In genomic region chr4:4254666-4255065, GRCh38 we compare ENCODE assay signal across 18 cellular contexts. TPM values are rescaled to one million over a fixed set of nuclear protein-coding genes. Genes with fewer than 3 reads are reported as not detected.
"Had no signal": no experiment of that assay in that cellular context is flagged by ENCODE, and none has a peak within 500 bp of the region (broad histone marks: within the 10 kb centered on the region; RNA-seq: fewer than 3 reads in every experiment).

No MANE protein-coding gene starts in this region.

- H3K36me3 ChIP-seq: pancreas, SJCRH30, stomach, tibial nerve had no signal

- H3K27ac Mint-ChIP-seq: activated T-cell treated with anti-CD3 and anti-CD28 coated beads, Interleukin-2, amount 50 U/mL, for 72 hours; endodermal cell; T-helper 2 cell treated with Interferon-gamma antibody and Interleukin-4, amounts not matched to agents 5 μg/mL and 100 μg/mL, for 36 hours had no signal

- DNase-seq: activated T-cell treated with anti-CD3 and anti-CD28 coated beads, Interleukin-2, amount 50 U/mL, for 72 hours; central memory CD4-positive, alpha-beta T cell; cortex of kidney; endodermal cell; erythroblast; glutamatergic neuron; left ventricle myocardium superior; pancreas; SJCRH30; small intestine; stomach had no signal

- H3K4me1 Mint-ChIP-seq: endodermal cell had no signal

- H3K4me3 Mint-ChIP-seq: activated T-cell treated with anti-CD3 and anti-CD28 coated beads, Interleukin-2, amount 50 U/mL, for 72 hours; endodermal cell; neural crest cell; T-helper 2 cell treated with Interferon-gamma antibody and Interleukin-4, amounts not matched to agents 5 μg/mL and 100 μg/mL, for 36 hours had no signal

- H3K27me3 ChIP-seq: SJCRH30, tibial nerve had no signal

- H3K4me3 ChIP-seq: pancreas, SJCRH30, stomach, tibial nerve had no signal

- H3K4me1 ChIP-seq: pancreas had no signal

- FAIRE-seq: keratinocyte, pancreas, small intestine had no signal

- H3K27ac ChIP-seq: pancreas, SJCRH30, stomach, tibial nerve had no signal

- ATAC-seq: activated CD4-positive, CD25-positive, alpha-beta regulatory T cell treated with anti-CD3 and anti-CD28 coated beads, Interleukin-2, amount 50 U/mL, for 24 hours; activated T-cell treated with anti-CD3 and anti-CD28 coated beads, Interleukin-2, amount 50 U/mL, for 72 hours; left ventricle myocardium superior; pancreas had no signal

- H3K9me3 ChIP-seq: pancreas, SJCRH30, stomach, tibial nerve had no signal

- H3K9me3 Mint-ChIP-seq: activated T-cell treated with anti-CD3 and anti-CD28 coated beads, Interleukin-2, amount 50 U/mL, for 72 hours; endodermal cell; neural crest cell; T-helper 2 cell treated with Interferon-gamma antibody and Interleukin-4, amounts not matched to agents 5 μg/mL and 100 μg/mL, for 36 hours had no signal

RNA-seq across cellular contexts. Expression of gene OTOP1, which starts 27.9 kb away (rescaled TPM):
- total RNA-seq: activated T-cell treated with anti-CD3 and anti-CD28 coated beads, Interleukin-2, amount 50 U/mL, for 72 hours; endodermal cell; left ventricle myocardium superior; mesenteric fat pad; myocyte; pancreas; SJCRH30; stomach; tibial nerve had no signal
- polyA plus RNA-seq: keratinocyte, pancreas, small intestine, stomach had no signal
